Comparison of ENCODE assay signal across 11 cellular contexts in the genomic region with DNA sequence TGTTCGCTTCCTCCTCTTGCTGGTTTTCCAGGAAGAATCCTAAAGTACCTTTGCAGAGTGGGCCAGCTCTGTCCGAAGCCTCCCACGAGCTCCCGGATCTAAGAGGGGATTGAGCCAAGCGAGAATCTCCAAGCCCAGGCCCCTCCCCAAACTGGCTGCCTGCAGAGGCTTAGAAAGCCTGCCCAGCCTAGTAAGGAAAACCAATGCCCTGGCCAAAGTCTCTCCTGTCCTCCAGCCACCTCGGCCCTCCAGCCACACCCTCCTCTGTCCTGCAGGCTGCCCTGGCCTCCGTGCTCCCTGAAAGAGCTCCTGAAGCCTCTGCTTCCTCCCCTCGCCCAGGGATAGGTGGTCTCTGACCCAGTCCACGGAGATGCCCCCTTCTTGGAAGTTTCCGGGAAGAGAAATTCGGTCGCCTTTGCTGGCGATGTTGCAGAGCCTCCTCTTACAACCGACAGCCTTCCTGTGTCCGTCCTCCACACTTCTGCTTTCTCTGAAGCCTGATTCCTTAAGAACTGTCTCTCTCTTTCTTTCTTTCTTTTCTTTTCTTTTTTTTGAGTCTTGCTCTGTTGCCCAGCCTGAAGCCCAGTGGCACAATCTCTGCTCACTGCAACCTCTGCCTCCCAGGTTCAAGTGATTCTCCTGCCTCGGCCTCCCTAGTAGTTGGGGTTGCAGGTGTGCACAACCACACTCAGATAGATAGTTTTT. TPM values are rescaled to one million over a fixed set of nuclear protein-coding genes. Genes with fewer than 3 reads are reported as not detected.
DNase-seq lines count a peak whose midpoint lies in the region; ATAC-seq and TF ChIP-seq lines count a peak whose summit lies in the region.
"Had no signal": no experiment of that assay in that cellular context is flagged by ENCODE, and none has a peak within 500 bp of the region (broad histone marks: within the 10 kb centered on the region; RNA-seq: fewer than 3 reads in every experiment).

No MANE protein-coding gene starts in this region.

- H3K27me3 ChIP-seq in WERI-Rb-1 (ENCODE audit: insufficient read depth, low read depth, severe bottlenecking) (no peaks in the 10 kb centered on the region), stomach smooth muscle (ENCODE audit: control insufficient read depth in 1 of 2, insufficient read depth in 2 of 2, low read length in 2 of 2) (no peaks in the 10 kb centered on the region)
- H3K27me3 ChIP-seq: vagina had no signal

- H3K27ac ChIP-seq in WERI-Rb-1: peak overlapping the region; percentile 65
- H3K27ac ChIP-seq in stomach smooth muscle (ENCODE audit: low read length): peak overlapping the region; percentile 96
- H3K27ac ChIP-seq: SK-N-MC, vagina had no signal

- H3K4me1 Mint-ChIP-seq in activated CD4-positive, alpha-beta memory T cell treated with anti-CD3 and anti-CD28 coated beads, Interleukin-2, amount 10 ng/mL, durations not matched to agents 7 days and 5 days: peaks cover 52% of the 10 kb centered on the region
- peaks cover 27% of the 10 kb centered on the region for H3K4me1 Mint-ChIP-seq in activated CD4-positive, alpha-beta memory T cell treated with anti-CD3 and anti-CD28 coated beads for 36 hours (ENCODE audit: low read depth)
- H3K4me1 Mint-ChIP-seq in immature natural killer cell: peaks cover 9 to 13% of the 10 kb centered on the region in 2 donors

- CTCF ChIA-PET in activated CD4-positive, alpha-beta memory T cell treated with anti-CD3 and anti-CD28 coated beads, Interleukin-2, amount 10 ng/mL, durations not matched to agents 7 days and 5 days (lab: Charles Lee): no interaction called here
- CTCF ChIA-PET in activated CD4-positive, alpha-beta memory T cell treated with anti-CD3 and anti-CD28 coated beads for 36 hours (lab: Charles Lee): interaction anchor here (1.2 kb wide), 1 partner anchor 36 kb away, joined by 5 read pairs; no protein-coding TSS in a partner anchor

- POLR2A ChIA-PET in activated CD4-positive, alpha-beta memory T cell treated with anti-CD3 and anti-CD28 coated beads, Interleukin-2, amount 10 ng/mL, durations not matched to agents 7 days and 5 days (lab: Charles Lee): interaction anchor here (11.4 kb wide), 1 partner anchor 56 kb away, joined by 144 read pairs; a partner anchor contains a TSS
- POLR2A ChIA-PET in activated CD4-positive, alpha-beta memory T cell treated with anti-CD3 and anti-CD28 coated beads for 36 hours (lab: Charles Lee): interaction anchor here (4.2 kb wide), 1 partner anchor 55 kb away, joined by 35 read pairs; a partner anchor contains a TSS

- no peak for TF ChIP-seq CTCF in WERI-Rb-1 (IDR thresholded peaks at IDR 0.05; ENCODE audit: low read depth, low read length)

- H3K4me3 ChIP-seq in WERI-Rb-1 (ENCODE audit: low read depth, low read length): no peak overlapping the region
- H3K4me3 ChIP-seq in stomach smooth muscle (ENCODE audit: low read length in 2 of 2): peak overlapping the region in 1 of 2 donors; percentile 15
- H3K4me3 ChIP-seq: SK-N-MC, vagina had no signal

- no peaks in the 10 kb centered on the region for H3K9me3 Mint-ChIP-seq in activated CD4-positive, alpha-beta memory T cell treated with anti-CD3 and anti-CD28 coated beads, Interleukin-2, amount 10 ng/mL, durations not matched to agents 7 days and 5 days
- no peaks in the 10 kb centered on the region for H3K9me3 Mint-ChIP-seq in activated CD4-positive, alpha-beta memory T cell treated with anti-CD3 and anti-CD28 coated beads for 36 hours
- no peaks in the 10 kb centered on the region for H3K9me3 Mint-ChIP-seq in immature natural killer cell

- H3K4me1 ChIP-seq in stomach smooth muscle (ENCODE audit: control insufficient read depth, insufficient read depth, low read length): peaks cover 58% of the 10 kb centered on the region

- peaks cover 3% of the 10 kb centered on the region for H3K27me3 Mint-ChIP-seq in activated CD4-positive, alpha-beta memory T cell treated with anti-CD3 and anti-CD28 coated beads, Interleukin-2, amount 10 ng/mL, durations not matched to agents 7 days and 5 days
- no peaks in the 10 kb centered on the region for H3K27me3 Mint-ChIP-seq in activated CD4-positive, alpha-beta memory T cell treated with anti-CD3 and anti-CD28 coated beads for 36 hours
- peaks cover 3 to 4% (median 3%) of the 10 kb centered on the region in 3 donors for H3K27me3 Mint-ChIP-seq in immature natural killer cell (ENCODE audit: low read depth in 3 of 3)

- no peak for ATAC-seq in GM21515 (IDR thresholded peaks at IDR 0.05; ENCODE audit: unreplicated experiment)

- no peak overlapping the region for H3K4me3 Mint-ChIP-seq in activated CD4-positive, alpha-beta memory T cell treated with anti-CD3 and anti-CD28 coated beads, Interleukin-2, amount 10 ng/mL, durations not matched to agents 7 days and 5 days
- H3K4me3 Mint-ChIP-seq in activated CD4-positive, alpha-beta memory T cell treated with anti-CD3 and anti-CD28 coated beads for 36 hours: no peak overlapping the region
- no peak overlapping the region for H3K4me3 Mint-ChIP-seq in immature natural killer cell

- no peaks in the 10 kb centered on the region for H3K36me3 Mint-ChIP-seq in activated CD4-positive, alpha-beta memory T cell treated with anti-CD3 and anti-CD28 coated beads, Interleukin-2, amount 10 ng/mL, durations not matched to agents 7 days and 5 days (ENCODE audit: low read depth)
- no peaks in the 10 kb centered on the region for H3K36me3 Mint-ChIP-seq in activated CD4-positive, alpha-beta memory T cell treated with anti-CD3 and anti-CD28 coated beads for 36 hours
- no peaks in the 10 kb centered on the region for H3K36me3 Mint-ChIP-seq in immature natural killer cell

- H3K9me3 ChIP-seq in WERI-Rb-1 (ENCODE audit: severe bottlenecking) (no peaks in the 10 kb centered on the region), stomach smooth muscle (ENCODE audit: control insufficient read depth in 2 of 2, low read length in 2 of 2) (no peaks in the 10 kb centered on the region)
- H3K9me3 ChIP-seq: vagina had no signal

- no peaks in the 10 kb centered on the region for H3K36me3 ChIP-seq in WERI-Rb-1
- no peaks in the 10 kb centered on the region for H3K36me3 ChIP-seq in stomach smooth muscle (ENCODE audit: control insufficient read depth in 2 of 2, insufficient read depth in 2 of 2, low read length in 2 of 2)
- H3K36me3 ChIP-seq: vagina had no signal

- peak overlapping the region in 1 of 2 donors; percentile 29 for H3K9ac ChIP-seq in stomach smooth muscle (ENCODE audit: low read length in 2 of 2)

- DNase-seq in activated CD4-positive, alpha-beta memory T cell treated with anti-CD3 and anti-CD28 coated beads, Interleukin-2, amount 10 ng/mL, durations not matched to agents 7 days and 5 days: no peak
- DNase-seq in activated CD4-positive, alpha-beta memory T cell treated with anti-CD3 and anti-CD28 coated beads for 36 hours: no peak
- DNase-seq in WERI-Rb-1 (peak; percentile 80), immature natural killer cell (no peak), NCI-H226 (no peak), Ammon's horn (ENCODE audit: low spot score) (no peak)
- DNase-seq: NCI-H2029 treated with DMSO at 0.1 percent for 48 hours had no signal

- intact Hi-C loops in activated CD4-positive, alpha-beta memory T cell treated with anti-CD3 and anti-CD28 coated beads for 36 hours (cut with micrococcal nuclease): no loop called here

- H3K27ac Mint-ChIP-seq in activated CD4-positive, alpha-beta memory T cell treated with anti-CD3 and anti-CD28 coated beads, Interleukin-2, amount 10 ng/mL, durations not matched to agents 7 days and 5 days: peak overlapping the region; percentile 25
- H3K27ac Mint-ChIP-seq in activated CD4-positive, alpha-beta memory T cell treated with anti-CD3 and anti-CD28 coated beads for 36 hours: no peak overlapping the region
- H3K27ac Mint-ChIP-seq in immature natural killer cell: peak overlapping the region in 4 of 6 donors; percentile 73 to 84 (median 76)

RNA-seq across cellular contexts. Expression of a gene that starts 54.9 kb away (rescaled TPM):
- 100 to 1,000 TPM; 121 to 124 TPM for total RNA-seq in activated CD4-positive, alpha-beta memory T cell treated with anti-CD3 and anti-CD28 coated beads, Interleukin-2, amount 10 ng/mL, durations not matched to agents 7 days and 5 days
- total RNA-seq in activated CD4-positive, alpha-beta memory T cell treated with anti-CD3 and anti-CD28 coated beads for 36 hours: 10 to 100 TPM; 42.3 to 44.1 TPM
- 10 to 100 TPM in 2 of 3 donors, 1 to 10 TPM in 1; 8.9 to 23.7 (median 10.3) TPM for polyA plus RNA-seq in immature natural killer cell
